2 cellular contexts compared by ENCODE assay signal in genomic region chr15:62048254-62048653, GRCh38. TPM values are rescaled to one million over a fixed set of nuclear protein-coding genes. Genes with fewer than 3 reads are reported as not detected.
"Had no signal": no experiment of that assay in that cellular context is flagged by ENCODE, and none has a peak within 500 bp of the region (broad histone marks: within the 10 kb centered on the region; RNA-seq: fewer than 3 reads in every experiment).

No MANE protein-coding gene starts in this region.

RNA-seq across cellular contexts. Expression of gene C2CD4A, which starts 18.5 kb away (rescaled TPM):
- total RNA-seq: LHCN-M2, M059J had no signal
